31 cellular contexts compared by ENCODE assay signal in genomic region chr3:12367346-12367745, GRCh38.
"Had no signal": no experiment of that assay in that cellular context is flagged by ENCODE, and none has a peak within 500 bp of the region (broad histone marks: within the 10 kb centered on the region; RNA-seq: fewer than 3 reads in every experiment).

No MANE protein-coding gene starts in this region.

- ATAC-seq: activated CD4-positive, CD25-positive, alpha-beta regulatory T cell treated with anti-CD3 and anti-CD28 coated beads, Interleukin-2, amount 50 U/mL, for 24 hours; body of pancreas; left colon; naive thymus-derived CD4-positive, alpha-beta T cell; stimulated activated effector memory CD8-positive, alpha-beta T cell treated with anti-CD3 and anti-CD28 coated beads, Interleukin-12 subunit alpha, Interleukin-12 subunit beta, amount 100 ng/mL, for 72 hours had no signal

- H3K4me1 ChIP-seq: body of pancreas, sigmoid colon had no signal

- H3K27ac ChIP-seq: adrenal gland, body of pancreas, cardiac muscle cell, coronary artery, dorsolateral prefrontal cortex, ovary, sigmoid colon, thyroid gland, VCaP had no signal

- H3K27me3 ChIP-seq: adrenal gland, body of pancreas, cardiac muscle cell, dorsolateral prefrontal cortex, ovary, sigmoid colon, thyroid gland had no signal

- FAIRE-seq: small intestine, TTC549 had no signal

- H3K4me3 ChIP-seq: adrenal gland, body of pancreas, cardiac muscle cell, coronary artery, dorsolateral prefrontal cortex, ovary, sigmoid colon, thyroid gland had no signal

- H3K9me3 ChIP-seq: body of pancreas, ovary, thyroid gland had no signal

- H3K36me3 ChIP-seq: adrenal gland, cardiac muscle cell, ovary, sigmoid colon, thyroid gland had no signal

- DNase-seq: activated CD4-positive, alpha-beta memory T cell treated with anti-CD3 and anti-CD28 coated beads for 36 hours; activated CD4-positive, alpha-beta T cell treated with anti-CD3 and anti-CD28 coated beads for 48 hours; activated CD8-positive, alpha-beta memory T cell treated with anti-CD3 and anti-CD28 coated beads, Interleukin-2, amount 50 U/mL, for 4 hours; activated effector memory CD4-positive, alpha-beta T cell treated with anti-CD3 and anti-CD28 coated beads, Interleukin-2, amount 50 U/mL, for 16 hours; activated naive CD4-positive, alpha-beta T cell treated with anti-CD3 and anti-CD28 coated beads for 36 hours; activated naive CD8-positive, alpha-beta T cell treated with anti-CD3 and anti-CD28 coated beads for 36 hours; activated T-cell treated with anti-CD3 and anti-CD28 coated beads, Interleukin-2, amount 50 U/mL, for 1 hour; adrenal gland; aorta; body of pancreas; cerebellar nuclear complex; dorsolateral prefrontal cortex; effector memory CD4-positive, alpha-beta T cell; foreskin fibroblast; head of caudate nucleus; hippocampal formation; kidney; left colon; naive thymus-derived CD4-positive, alpha-beta T cell; ovary; sigmoid colon; small intestine; stimulated activated CD4-positive, alpha-beta T cell treated with anti-CD3 and anti-CD28 coated beads, Interleukin-4, amount 100 ng/mL, for 24 hours; substantia nigra; thyroid gland had no signal
